In genomic region chr6:156977527-156978291, GRCh38 we compare ENCODE assay signal across 10 cellular contexts.
A peak's percentile ranks its signal among the peaks of the same experiment; 100 is the strongest.
DNase-seq lines count a peak whose midpoint lies in the region; ATAC-seq and TF ChIP-seq lines count a peak whose summit lies in the region.
"Had no signal": no experiment of that assay in that cellular context is flagged by ENCODE, and none has a peak within 500 bp of the region (broad histone marks: within the 10 kb centered on the region; RNA-seq: fewer than 3 reads in every experiment).

No MANE protein-coding gene starts in this region.

- peak; percentile 11 for DNase-seq in NCI-H2171 treated with DMSO at 0.1 percent for 48 hours (lab: John Stamatoyannopoulos, UW)
- no peak for DNase-seq in NCI-H2171 (lab: John Stamatoyannopoulos, UW)
- peak; percentile 91 for DNase-seq in NCI-H69 (lab: John Stamatoyannopoulos, UW)
- DNase-seq in fibroblast of lung (ENCODE audit: low read depth in 2 of 2) = peak; percentile 53
- DNase-seq in activated effector memory CD4-positive, alpha-beta T cell treated with Interleukin-2 at 50 U/mL for 16 hours = no peak
- DNase-seq in DMS153 (lab: John Stamatoyannopoulos, UW) = no peak
- DNase-seq: activated CD4-positive, CD25-positive, alpha-beta regulatory T cell treated with anti-CD3 and anti-CD28 coated beads, Interleukin-2, amount 50 U/mL, for 72 hours had no signal

- H3K9ac ChIP-seq in fibroblast of lung (ENCODE audit: insufficient read depth, low read length) (no peak overlapping the region), skeletal muscle tissue (ENCODE audit: low read depth in 1 of 3, low read length in 3 of 3) (peak overlapping the region in 2 of 3 donors; percentile 17 to 25)

- no peaks in the 10 kb centered on the region for H3K27me3 ChIP-seq in fibroblast of lung (ENCODE audit: control insufficient read depth, insufficient read depth, low read length)
- H3K27me3 ChIP-seq in skeletal muscle tissue (ENCODE audit: control insufficient read depth in 3 of 3, insufficient read depth in 3 of 3, low read length in 3 of 3) = no peaks in the 10 kb centered on the region
- H3K27me3 ChIP-seq: tibial nerve had no signal

- H3K27ac ChIP-seq in fibroblast of lung (ENCODE audit: insufficient read depth, low read length) (no peak overlapping the region), skeletal muscle tissue (ENCODE audit: low read depth, low read length) (peak overlapping the region; percentile 39)

- H3K36me3 ChIP-seq in fibroblast of lung (ENCODE audit: control insufficient read depth, insufficient read depth, low read length) = no peaks in the 10 kb centered on the region
- H3K36me3 ChIP-seq in skeletal muscle tissue (ENCODE audit: control insufficient read depth in 3 of 3, insufficient read depth in 3 of 3, low read length in 3 of 3) = no peaks in the 10 kb centered on the region
- H3K36me3 ChIP-seq: tibial nerve had no signal

- peak overlapping the region; percentile 27 for H2AFZ ChIP-seq in fibroblast of lung (ENCODE audit: low read length)

- peak overlapping the region; percentile 40 for H3K4me2 ChIP-seq in fibroblast of lung (ENCODE audit: extremely low read depth, insufficient read depth, low read length)

- no peak overlapping the region for H3K4me3 ChIP-seq in fibroblast of lung (replicated peaks in 1 of 4; ENCODE audit: control extremely low read depth in 1 of 4, insufficient read depth in 1 of 4, low read depth in 3 of 4, low read length in 4 of 4)
- H3K4me3 ChIP-seq in skeletal muscle tissue (ENCODE audit: low read length in 3 of 3) = peak overlapping the region; percentile 2 to 8 (median 3)
- H3K4me3 ChIP-seq: tibial nerve had no signal

- H3K4me1 ChIP-seq in fibroblast of lung (ENCODE audit: control insufficient read depth, extremely low read depth, insufficient read depth, low read length) (peaks cover 2% of the 10 kb centered on the region), skeletal muscle tissue (ENCODE audit: control insufficient read depth in 3 of 3, insufficient read depth in 3 of 3, low read length in 3 of 3) (peaks cover 28 to 48% (median 29%) of the 10 kb centered on the region in 3 donors)

- ATAC-seq in HG03432 (IDR thresholded peaks at IDR 0.05; ENCODE audit: unreplicated experiment) = no peak

- no peak for TF ChIP-seq CTCF in fibroblast of lung (conservative IDR thresholded peaks at IDR 0.05 in 1 of 2, IDR thresholded peaks at IDR 0.05 in 1 of 2; ENCODE audit: low read depth in 1 of 2, low read length in 2 of 2)

- peaks cover 22% of the 10 kb centered on the region for H3K79me2 ChIP-seq in fibroblast of lung (ENCODE audit: control insufficient read depth, insufficient read depth, low read length)

- H3K9me3 ChIP-seq in fibroblast of lung (ENCODE audit: control insufficient read depth, insufficient read depth, low read depth, low read length) (no peaks in the 10 kb centered on the region), skeletal muscle tissue (ENCODE audit: control insufficient read depth in 3 of 3, low read length in 3 of 3) (no peaks in the 10 kb centered on the region)
- H3K9me3 ChIP-seq: tibial nerve had no signal

- H4K20me1 ChIP-seq in fibroblast of lung (ENCODE audit: control insufficient read depth, extremely low read depth, insufficient read depth, low read length) = no peaks in the 10 kb centered on the region

Comparison
In these comparisons a context has a peak if more than half of its experiments do, and no peak if none do; other contexts are left out.
1. DNase-seq: peak in NCI-H2171 treated with DMSO at 0.1 percent for 48 hours (single experiment), NCI-H69 (single experiment) and fibroblast of lung (2 of 2); none in NCI-H2171 (single experiment), activated effector memory CD4-positive, alpha-beta T cell treated with Interleukin-2 at 50 U/mL for 16 hours (single experiment) and DMS153 (single experiment).
2. H3K4me3 ChIP-seq: peak in skeletal muscle tissue (3 of 3); none in fibroblast of lung (0 of 4).